13 cellular contexts compared by ENCODE assay signal in the genomic region with DNA sequence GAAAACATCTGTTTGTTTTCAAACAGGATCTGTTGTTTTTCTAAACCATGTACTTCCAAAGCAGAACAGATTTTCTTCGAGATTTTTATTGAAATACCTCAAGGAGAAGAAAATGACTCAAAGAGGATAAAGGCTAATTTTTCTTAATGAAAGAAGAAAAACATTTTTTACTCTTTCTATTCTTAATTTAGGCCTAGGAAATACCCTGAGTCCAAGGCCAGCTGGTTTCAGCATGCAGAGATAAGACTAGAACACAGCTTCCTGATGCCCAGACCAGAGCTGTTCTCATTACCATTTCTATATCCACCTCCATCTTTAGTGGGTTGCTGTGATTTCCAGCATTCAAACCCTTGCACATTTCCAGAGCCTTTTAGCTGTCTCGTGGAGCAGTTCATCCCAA. TPM values are rescaled to one million over a fixed set of nuclear protein-coding genes. Genes with fewer than 3 reads are reported as not detected.
A peak's percentile ranks its signal among the peaks of the same experiment; 100 is the strongest.
DNase-seq lines count a peak whose midpoint lies in the region; ATAC-seq, FAIRE-seq and TF ChIP-seq lines count a peak whose summit lies in the region.
"Had no signal": no experiment of that assay in that cellular context is flagged by ENCODE, and none has a peak within 500 bp of the region (broad histone marks: within the 10 kb centered on the region; RNA-seq: fewer than 3 reads in every experiment).

No MANE protein-coding gene starts in this region.

- POLR2A ChIA-PET in HepG2 (lab: Yijun Ruan, JAX) = no interaction called here
- POLR2A ChIA-PET in activated CD4-positive, alpha-beta T cell treated with anti-CD3 and anti-CD28 coated beads, Interleukin-2, amount 10 ng/mL, durations not matched to agents 7 days and 5 days (lab: Charles Lee) = no interaction called here

- H3K4me2 ChIP-seq in mesenchymal stem cell (ENCODE audit: low read length, poor library complexity, severe bottlenecking) = no peak overlapping the region
- no peak overlapping the region for H3K4me2 ChIP-seq in HepG2 (ENCODE audit: low read depth, low read length)

- H3K79me1 ChIP-seq in mesenchymal stem cell (replicated peaks; ENCODE audit: low read length, poor library complexity, severe bottlenecking) = peaks cover 11% of the 10 kb centered on the region

- CTCF ChIA-PET in HepG2 (lab: Yijun Ruan, JAX; ENCODE audit: low intra/inter-chr PET ratio, low total read pairs) = no interaction called here
- CTCF ChIA-PET in activated CD4-positive, alpha-beta T cell treated with anti-CD3 and anti-CD28 coated beads, Interleukin-2, amount 10 ng/mL, durations not matched to agents 7 days and 5 days (lab: Charles Lee) = interaction anchor here (1.2 kb wide), 1 partner anchor 18 kb away, joined by 3 read pairs; a partner anchor contains a TSS

- H2AFZ ChIP-seq in mesenchymal stem cell (ENCODE audit: low read depth, low read length) = no peak overlapping the region
- no peak overlapping the region for H2AFZ ChIP-seq in HepG2 (ENCODE audit: low read length)

- WGBS in mesenchymal stem cell = 100% methylated on average over 1 of the region's 2 CpGs
- WGBS in HepG2 (ENCODE audit: low lambda C conversion rate) = 91% methylated on average over 2 of the region's 2 CpGs

- peaks cover 17% of the 10 kb centered on the region for H3K4me1 Mint-ChIP-seq in activated CD4-positive, alpha-beta T cell treated with anti-CD3 and anti-CD28 coated beads, Interleukin-2, amount 10 ng/mL, durations not matched to agents 7 days and 5 days

- H3K9ac ChIP-seq in adipocyte (ENCODE audit: low read length) = no peak overlapping the region
- H3K9ac ChIP-seq in mesenchymal stem cell (ENCODE audit: low read length) = no peak overlapping the region
- H3K9ac ChIP-seq in HepG2 (ENCODE audit: insufficient read depth, low read depth, low read length) = no peak overlapping the region

- no peak overlapping the region for H4K91ac ChIP-seq in mesenchymal stem cell (ENCODE audit: low read length)

- H2BK120ac ChIP-seq in mesenchymal stem cell (ENCODE audit: low read depth, low read length) = no peak overlapping the region

- in situ Hi-C loops in HepG2 (cut with HindIII; ENCODE audit: extremely low pct_ligation_motif_present, low pct_unique_long_range_greater_than_20kb) = no loop called here

- H3K36me3 ChIP-seq in adipocyte (ENCODE audit: control insufficient read depth, insufficient read depth, low read length, severe bottlenecking) (no peaks in the 10 kb centered on the region), mesenchymal stem cell (ENCODE audit: control insufficient read depth in 1 of 2, insufficient read depth in 2 of 2, low read depth in 1 of 2, low read length in 2 of 2) (no peaks in the 10 kb centered on the region), HepG2 (replicated peaks in 1 of 2; ENCODE audit: control insufficient read depth in 1 of 2, insufficient read depth in 2 of 2, low read length in 2 of 2) (no peaks in the 10 kb centered on the region)

- H3K14ac ChIP-seq in mesenchymal stem cell (ENCODE audit: low read length in 2 of 2) = no peak overlapping the region

- H4K20me1 ChIP-seq in HepG2 (ENCODE audit: insufficient read depth, low read length) = no peaks in the 10 kb centered on the region

- H2BK12ac ChIP-seq in mesenchymal stem cell (ENCODE audit: low read length in 2 of 2) = no peak overlapping the region

- TF ChIP-seq RAD21 in HepG2 (CRISPR knock-in tag; IDR thresholded peaks at IDR 0.05) = no peak

- no peak overlapping the region for H2BK5ac ChIP-seq in mesenchymal stem cell (ENCODE audit: low read depth, low read length, poor library complexity, severe bottlenecking)

- peaks cover 7% of the 10 kb centered on the region for H3K9me3 Mint-ChIP-seq in activated CD4-positive, alpha-beta T cell treated with anti-CD3 and anti-CD28 coated beads, Interleukin-2, amount 10 ng/mL, durations not matched to agents 7 days and 5 days

- FAIRE-seq in HepG2 (lab: Jason Lieb, UNC) = no peak
- FAIRE-seq: GM12891 had no signal

- no peak for TF ChIP-seq POLR2A in HepG2 (IDR thresholded peaks at IDR 0.05; ENCODE audit: insufficient read depth in 1 of 2, low read depth in 2 of 2, low read length in 2 of 2)

- H3K4me3 Mint-ChIP-seq in activated CD4-positive, alpha-beta T cell treated with anti-CD3 and anti-CD28 coated beads, Interleukin-2, amount 10 ng/mL, durations not matched to agents 7 days and 5 days = no peak overlapping the region
- H3K4me3 Mint-ChIP-seq: activated CD8-positive, alpha-beta T cell treated with anti-CD3 and anti-CD28 coated beads for 36 hours had no signal

- DNase-seq in adipocyte (ENCODE audit: low read depth) (peak; percentile 59), mesenchymal stem cell (no peak), HepG2 (ENCODE audit: low spot score) (no peak), SIG-M5 treated with dmso at 0.1 percent for 504 hours (lab: John Stamatoyannopoulos, UW; ENCODE audit: unreplicated experiment) (no peak)
- DNase-seq in activated CD4-positive, alpha-beta T cell treated with anti-CD3 and anti-CD28 coated beads, Interleukin-2, amount 10 ng/mL, durations not matched to agents 7 days and 5 days = no peak
- DNase-seq: activated CD8-positive, alpha-beta T cell treated with anti-CD3 and anti-CD28 coated beads for 36 hours; C1 segment of cervical spinal cord; NCI-H1048; stimulated activated naive CD8-positive, alpha-beta T cell treated with anti-CD3 and anti-CD28 coated beads, Interleukin-15, Interleukin-2, amounts not matched to agents 100 U/mL and 50 U/mL, for 24 hours had no signal

- H3K36me3 Mint-ChIP-seq in activated CD4-positive, alpha-beta T cell treated with anti-CD3 and anti-CD28 coated beads, Interleukin-2, amount 10 ng/mL, durations not matched to agents 7 days and 5 days (ENCODE audit: low read depth) = no peaks in the 10 kb centered on the region

- BruUV-seq in HepG2 (replicated peaks; lab: Mats Ljungman, UMichigan) = no TSS peak

- H3K4me1 ChIP-seq in adipocyte (ENCODE audit: control insufficient read depth, insufficient read depth, low read length) (peaks cover 34% of the 10 kb centered on the region), mesenchymal stem cell (ENCODE audit: control insufficient read depth, insufficient read depth, low read depth, low read length) (peaks cover 5% of the 10 kb centered on the region), HepG2 (ENCODE audit: insufficient read depth, low read length) (peaks cover 6% of the 10 kb centered on the region)

- H2BK15ac ChIP-seq in mesenchymal stem cell (ENCODE audit: low read depth, poor library complexity, severe bottlenecking) = no peak overlapping the region

- H3K27me3 ChIP-seq in adipocyte (replicated peaks; ENCODE audit: control insufficient read depth, insufficient read depth, low read length) (no peaks in the 10 kb centered on the region), mesenchymal stem cell (ENCODE audit: control insufficient read depth in 1 of 2, insufficient read depth in 1 of 2, low read length in 2 of 2) (no peaks in the 10 kb centered on the region), HepG2 (ENCODE audit: control insufficient read depth in 1 of 2, insufficient read depth in 2 of 2, low read length in 2 of 2) (no peaks in the 10 kb centered on the region)

- H3K4me3 ChIP-seq in adipocyte (ENCODE audit: low read length) (no peak overlapping the region), mesenchymal stem cell (ENCODE audit: insufficient read depth in 1 of 2, low read depth in 1 of 2, low read length in 2 of 2) (no peak overlapping the region), HepG2 (replicated peaks in 1 of 3; ENCODE audit: insufficient read depth in 1 of 3, low read depth in 2 of 3, low read length in 3 of 3) (no peak overlapping the region)

- TF ChIP-seq EP300 in HepG2 (IDR thresholded peaks at IDR 0.05; ENCODE audit: low read depth in 2 of 2, low read length in 2 of 2) = no peak
- no peak for TF ChIP-seq EP300 in HepG2 (CRISPR knock-in tag; IDR thresholded peaks at IDR 0.05; ENCODE audit: borderline replicate concordance)

- no peak for TF ChIP-seq CTCF in HepG2 (CRISPR knock-in tag; IDR thresholded peaks at IDR 0.05)

- no peak overlapping the region for H3K23ac ChIP-seq in mesenchymal stem cell (ENCODE audit: low read length in 2 of 2)

- no peak overlapping the region for H3K4ac ChIP-seq in mesenchymal stem cell (ENCODE audit: low read depth in 1 of 2, low read length in 2 of 2)

- H3K27ac ChIP-seq in mesenchymal stem cell (ENCODE audit: low read length, poor library complexity, severe bottlenecking) = no peak overlapping the region
- H3K27ac ChIP-seq in HepG2 (ENCODE audit: extremely low read length, insufficient read depth, low read length) = no peak overlapping the region

- H4K8ac ChIP-seq in mesenchymal stem cell (ENCODE audit: low read length) = no peak overlapping the region

- no peak overlapping the region for H3K27ac Mint-ChIP-seq in activated CD4-positive, alpha-beta T cell treated with anti-CD3 and anti-CD28 coated beads, Interleukin-2, amount 10 ng/mL, durations not matched to agents 7 days and 5 days
- H3K27ac Mint-ChIP-seq: activated CD8-positive, alpha-beta T cell treated with anti-CD3 and anti-CD28 coated beads for 36 hours had no signal

- H3K27me3 Mint-ChIP-seq in activated CD4-positive, alpha-beta T cell treated with anti-CD3 and anti-CD28 coated beads, Interleukin-2, amount 10 ng/mL, durations not matched to agents 7 days and 5 days = peaks cover 7% of the 10 kb centered on the region

- peaks cover 38% of the 10 kb centered on the region for H3K79me2 ChIP-seq in HepG2 (ENCODE audit: insufficient read depth, low read length)

- intact Hi-C loops in HepG2 (cut with micrococcal nuclease; ENCODE audit: unreplicated experiment) = no loop called here

- H2AK5ac ChIP-seq in mesenchymal stem cell (ENCODE audit: low read length, severe bottlenecking) = peak overlapping the region; percentile 57

- ATAC-seq in GM18498 (IDR thresholded peaks at IDR 0.05; ENCODE audit: unreplicated experiment) = peak; percentile 29
- ATAC-seq in HG02759 (IDR thresholded peaks at IDR 0.05; ENCODE audit: unreplicated experiment) = peak; percentile 29
- ATAC-seq in HG03175 (IDR thresholded peaks at IDR 0.05; ENCODE audit: unreplicated experiment) = no peak
- ATAC-seq in HepG2 = no peak
- ATAC-seq: activated CD8-positive, alpha-beta T cell treated with anti-CD3 and anti-CD28 coated beads for 36 hours; stimulated activated naive CD8-positive, alpha-beta T cell treated with anti-CD3 and anti-CD28 coated beads, Interleukin-15, Interleukin-2, amounts not matched to agents 100 U/mL and 50 U/mL, for 24 hours had no signal

- H3K9me3 ChIP-seq in adipocyte (ENCODE audit: control insufficient read depth, low read length) (no peaks in the 10 kb centered on the region), mesenchymal stem cell (ENCODE audit: control insufficient read depth, low read length) (no peaks in the 10 kb centered on the region), HepG2 (ENCODE audit: low read length) (no peaks in the 10 kb centered on the region)

- H3K18ac ChIP-seq in mesenchymal stem cell (ENCODE audit: low read depth in 1 of 2, low read length in 2 of 2) = no peak overlapping the region

RNA-seq across cellular contexts. Expression of a gene that starts 18.3 kb away (rescaled TPM):
- 13.3 TPM for polyA plus RNA-seq in mesenchymal stem cell (2013, experiment 1 of 2)
- 13.7 TPM for polyA plus RNA-seq in mesenchymal stem cell (2013, experiment 2 of 2)
- 14.7 and 17.8 TPM in 2 replicates for total RNA-seq in HepG2 (2016; rRNA removed; fragmentation: Illumina TruSeq; extraction: Trizol)
- total RNA-seq in HepG2 (2016; cell fraction: cytosol; rRNA removed; fragmentation: Illumina TruSeq; extraction: Trizol; ENCODE audit: low read depth) = 9.7 and 12.8 TPM in 2 replicates
- 15.0 and 17.5 TPM in 2 replicates for total RNA-seq in HepG2 (2016; cell fraction: insoluble cytoplasmic fraction; rRNA removed; fragmentation: Illumina TruSeq; extraction: Trizol)
- 9.3 and 9.5 TPM in 2 replicates for total RNA-seq in HepG2 (2016; cell fraction: membrane; rRNA removed; fragmentation: Illumina TruSeq; extraction: Trizol)
- 24.7 and 28.9 TPM in 2 replicates for total RNA-seq in HepG2 (2016; cell fraction: nucleus; rRNA removed; fragmentation: Illumina TruSeq; extraction: Trizol)
- 6.8 and 8.7 TPM in 2 replicates for polyA plus RNA-seq in HepG2 (2011; rRNA removed)
- 2.3 and 3.7 TPM in 2 replicates for polyA plus RNA-seq in HepG2 (2011; cell fraction: cytosol; rRNA removed)
- 6.2 and 8.6 TPM in 2 replicates for polyA plus RNA-seq in HepG2 (2011; cell fraction: nucleus; rRNA removed)
- polyA plus RNA-seq in HepG2 (2012) = 7.5 and 8.7 TPM in 2 replicates
- polyA plus RNA-seq in HepG2 (2016; cell fraction: cytosol; fragmentation: Illumina TruSeq; extraction: Trizol; ENCODE audit: low read depth) = 0.36 and 0.77 TPM in 2 replicates
- polyA plus RNA-seq in HepG2 (2016; cell fraction: insoluble cytoplasmic fraction; fragmentation: Illumina TruSeq; extraction: Trizol; ENCODE audit: low read depth) = 13.9 and 14.1 TPM in 2 replicates
- polyA plus RNA-seq in HepG2 (2016; cell fraction: membrane; fragmentation: Illumina TruSeq; extraction: Trizol; ENCODE audit: low read depth) = 1.1 and 1.3 TPM in 2 replicates
- 17.0 and 17.5 TPM in 2 replicates for polyA plus RNA-seq in HepG2 (2016; cell fraction: nucleus; fragmentation: Illumina TruSeq; extraction: Trizol; ENCODE audit: insufficient read depth, low read depth)
- 4.9 and 14.7 TPM in 2 replicates for polyA minus RNA-seq in HepG2 (2011; rRNA and poly(A)+ RNA removed; ENCODE audit: low replicate concordance)
- polyA minus RNA-seq in HepG2 (2011; cell fraction: cytosol; rRNA and poly(A)+ RNA removed) = 6.5 and 6.9 TPM in 2 replicates
- 40.7 and 43.9 TPM in 2 replicates for polyA minus RNA-seq in HepG2 (2011; cell fraction: nucleus; rRNA and poly(A)+ RNA removed)
- total RNA-seq in activated CD4-positive, alpha-beta T cell treated with anti-CD3 and anti-CD28 coated beads, Interleukin-2, amount 10 ng/mL, durations not matched to agents 7 days and 5 days = under 1 TPM; 0.60 to 0.75 TPM

Comparison
In these comparisons a context has a peak if more than half of its experiments do, and no peak if none do; other contexts are left out.
1. ATAC-seq: peak in GM18498 (single experiment) and HG02759 (single experiment); none in HG03175 (single experiment) and HepG2 (single experiment).